Comparison of ENCODE assay signal across 1 cellular context in the genomic region with DNA sequence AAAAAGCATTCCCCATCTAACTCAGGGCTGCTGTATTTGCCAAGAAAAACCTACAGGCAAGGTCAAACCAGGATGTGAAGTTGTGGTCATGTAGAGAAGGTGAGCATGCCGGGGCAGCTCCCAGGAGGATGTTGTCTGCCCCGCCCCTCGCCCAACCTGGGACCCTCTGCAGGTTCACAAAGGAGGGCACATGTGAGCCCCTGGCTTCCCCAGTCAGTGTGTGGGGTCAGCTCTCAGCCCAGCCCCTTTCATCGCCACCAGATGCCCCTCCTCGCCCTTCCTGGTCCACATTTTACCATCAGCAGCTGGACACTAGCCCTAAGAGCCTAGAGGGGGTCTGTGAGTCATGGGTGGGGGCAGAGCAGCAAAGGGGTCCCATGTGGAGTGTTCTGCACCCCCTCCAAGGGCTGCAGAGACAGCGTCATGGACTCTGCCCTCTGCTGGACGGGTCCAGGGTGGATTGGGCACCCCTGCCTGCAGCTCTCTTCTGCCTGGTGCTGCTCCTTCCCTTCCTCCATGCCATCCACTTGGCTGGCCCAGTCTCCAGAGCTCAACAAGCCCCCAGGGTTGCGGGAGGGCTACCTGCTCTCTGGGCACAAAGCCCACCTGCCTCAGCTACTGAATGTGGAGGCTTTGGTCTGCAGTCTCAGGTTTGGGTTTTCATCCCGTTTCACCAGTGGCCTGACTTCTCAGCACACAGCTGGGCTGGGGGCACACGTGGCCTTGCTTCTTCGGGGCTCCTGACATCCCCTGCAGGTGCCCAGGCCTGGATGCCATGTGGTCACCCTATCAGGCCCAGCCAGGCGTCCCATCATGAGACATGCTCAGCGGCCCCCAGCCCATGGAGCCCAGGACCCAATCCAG.
TF ChIP-seq lines count a peak whose summit lies in the region.

No MANE protein-coding gene starts in this region.

TF ChIP-seq in HCT116, 20 proteins besides CTCF, POLR2A, EP300 and RAD21 (continued from another document):
- TF ChIP-seq, protein P1, sequence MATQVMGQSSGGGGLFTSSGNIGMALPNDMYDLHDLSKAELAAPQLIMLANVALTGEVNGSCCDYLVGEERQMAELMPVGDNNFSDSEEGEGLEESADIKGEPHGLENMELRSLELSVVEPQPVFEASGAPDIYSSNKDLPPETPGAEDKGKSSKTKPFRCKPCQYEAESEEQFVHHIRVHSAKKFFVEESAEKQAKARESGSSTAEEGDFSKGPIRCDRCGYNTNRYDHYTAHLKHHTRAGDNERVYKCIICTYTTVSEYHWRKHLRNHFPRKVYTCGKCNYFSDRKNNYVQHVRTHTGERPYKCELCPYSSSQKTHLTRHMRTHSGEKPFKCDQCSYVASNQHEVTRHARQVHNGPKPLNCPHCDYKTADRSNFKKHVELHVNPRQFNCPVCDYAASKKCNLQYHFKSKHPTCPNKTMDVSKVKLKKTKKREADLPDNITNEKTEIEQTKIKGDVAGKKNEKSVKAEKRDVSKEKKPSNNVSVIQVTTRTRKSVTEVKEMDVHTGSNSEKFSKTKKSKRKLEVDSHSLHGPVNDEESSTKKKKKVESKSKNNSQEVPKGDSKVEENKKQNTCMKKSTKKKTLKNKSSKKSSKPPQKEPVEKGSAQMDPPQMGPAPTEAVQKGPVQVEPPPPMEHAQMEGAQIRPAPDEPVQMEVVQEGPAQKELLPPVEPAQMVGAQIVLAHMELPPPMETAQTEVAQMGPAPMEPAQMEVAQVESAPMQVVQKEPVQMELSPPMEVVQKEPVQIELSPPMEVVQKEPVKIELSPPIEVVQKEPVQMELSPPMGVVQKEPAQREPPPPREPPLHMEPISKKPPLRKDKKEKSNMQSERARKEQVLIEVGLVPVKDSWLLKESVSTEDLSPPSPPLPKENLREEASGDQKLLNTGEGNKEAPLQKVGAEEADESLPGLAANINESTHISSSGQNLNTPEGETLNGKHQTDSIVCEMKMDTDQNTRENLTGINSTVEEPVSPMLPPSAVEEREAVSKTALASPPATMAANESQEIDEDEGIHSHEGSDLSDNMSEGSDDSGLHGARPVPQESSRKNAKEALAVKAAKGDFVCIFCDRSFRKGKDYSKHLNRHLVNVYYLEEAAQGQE (IDR thresholded peaks at IDR 0.05; ENCODE audit: low read depth): no peak
- TF ChIP-seq ZFX (IDR thresholded peaks at IDR 0.05) (no peak), MAX (IDR thresholded peaks at IDR 0.05) (no peak), POLR2AphosphoS5 (IDR thresholded peaks at IDR 0.05; ENCODE audit: low read depth, low read length) (no peak), ZNF274 (IDR thresholded peaks at IDR 0.05; ENCODE audit: low read depth, low read length) (no peak), EGR1 (IDR thresholded peaks at IDR 0.05; ENCODE audit: low read depth) (no peak), EZH2phosphoT487 (IDR thresholded peaks at IDR 0.05; ENCODE audit: borderline replicate concordance) (no peak), FOSL1 (IDR thresholded peaks at IDR 0.05; ENCODE audit: low read depth) (no peak), SP1 (IDR thresholded peaks at IDR 0.05; ENCODE audit: low read depth) (no peak), ELF1 (IDR thresholded peaks at IDR 0.05; ENCODE audit: borderline replicate concordance, low read depth) (no peak), CBX3 (IDR thresholded peaks at IDR 0.05; ENCODE audit: low read depth) (no peak), CEBPB (IDR thresholded peaks at IDR 0.05; ENCODE audit: low read depth) (no peak), YY1 (IDR thresholded peaks at IDR 0.05; ENCODE audit: extremely low read depth, insufficient replicate concordance, low read depth, low read length) (no peak)
- TF ChIP-seq, protein P2, sequence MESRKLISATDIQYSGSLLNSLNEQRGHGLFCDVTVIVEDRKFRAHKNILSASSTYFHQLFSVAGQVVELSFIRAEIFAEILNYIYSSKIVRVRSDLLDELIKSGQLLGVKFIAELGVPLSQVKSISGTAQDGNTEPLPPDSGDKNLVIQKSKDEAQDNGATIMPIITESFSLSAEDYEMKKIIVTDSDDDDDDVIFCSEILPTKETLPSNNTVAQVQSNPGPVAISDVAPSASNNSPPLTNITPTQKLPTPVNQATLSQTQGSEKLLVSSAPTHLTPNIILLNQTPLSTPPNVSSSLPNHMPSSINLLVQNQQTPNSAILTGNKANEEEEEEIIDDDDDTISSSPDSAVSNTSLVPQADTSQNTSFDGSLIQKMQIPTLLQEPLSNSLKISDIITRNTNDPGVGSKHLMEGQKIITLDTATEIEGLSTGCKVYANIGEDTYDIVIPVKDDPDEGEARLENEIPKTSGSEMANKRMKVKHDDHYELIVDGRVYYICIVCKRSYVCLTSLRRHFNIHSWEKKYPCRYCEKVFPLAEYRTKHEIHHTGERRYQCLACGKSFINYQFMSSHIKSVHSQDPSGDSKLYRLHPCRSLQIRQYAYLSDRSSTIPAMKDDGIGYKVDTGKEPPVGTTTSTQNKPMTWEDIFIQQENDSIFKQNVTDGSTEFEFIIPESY (IDR thresholded peaks at IDR 0.05; ENCODE audit: extremely low read depth, insufficient replicate concordance, low read length): no peak
